In genomic region chr1:223843934-223844333, GRCh38 we compare ENCODE assay signal across 1 cellular context.
TF ChIP-seq lines count a peak whose summit lies in the region.

No MANE protein-coding gene starts in this region.

TF ChIP-seq in H1, 55 proteins besides CTCF, POLR2A, EP300 and RAD21 (continued from another document):
- TF ChIP-seq TBP (IDR thresholded peaks at IDR 0.05; ENCODE audit: low read depth, low read length): no peak
- TF ChIP-seq HDAC2 (IDR thresholded peaks at IDR 0.05; ENCODE audit: borderline replicate concordance in 1 of 2, low read depth in 2 of 2, low read length in 2 of 2): peak in 1 of 2 experiments; percentile 31; a peak in 1 of 4 replicates
